8 cellular contexts compared by ENCODE assay signal in the genomic region with DNA sequence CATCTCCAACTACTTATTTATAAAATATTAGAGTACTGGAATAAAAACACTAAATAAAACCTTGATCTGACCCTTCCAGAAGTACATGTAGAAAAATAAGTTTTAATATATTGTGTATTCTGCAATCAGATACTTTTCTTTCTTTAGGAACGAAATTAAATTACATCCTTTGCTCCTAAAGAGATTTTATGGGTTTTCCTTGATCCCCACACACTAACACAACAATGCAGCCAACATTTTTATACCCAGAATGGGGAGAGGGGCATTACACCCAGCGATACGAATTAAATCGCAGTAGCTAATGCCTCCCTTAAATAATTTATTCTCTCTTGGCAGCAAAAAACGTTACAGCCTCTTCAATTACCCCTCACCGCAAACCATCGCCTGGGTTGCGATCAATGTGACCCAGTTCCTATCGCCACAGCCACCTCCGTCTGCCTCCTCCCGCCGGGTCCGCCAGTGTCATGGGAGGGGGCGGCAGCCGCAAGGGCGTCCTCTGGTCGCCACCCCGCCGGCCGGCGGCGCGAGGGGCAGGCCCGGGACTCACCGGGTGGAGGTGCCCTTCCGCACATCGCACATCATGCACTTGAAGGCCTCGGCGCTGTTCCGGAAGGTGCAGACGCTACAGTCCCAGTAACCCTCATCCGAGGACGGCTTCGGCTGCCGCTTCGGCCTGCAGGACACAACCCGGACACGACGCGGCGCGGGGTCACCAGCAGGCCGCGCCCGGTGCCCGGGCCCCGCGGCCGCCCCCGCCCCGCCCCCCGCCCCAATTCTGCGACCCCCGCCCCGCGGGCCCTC. TPM values are rescaled to one million over a fixed set of nuclear protein-coding genes. Genes with fewer than 3 reads are reported as not detected.
DNase-seq lines count a peak whose midpoint lies in the region; ATAC-seq and TF ChIP-seq lines count a peak whose summit lies in the region.

No MANE protein-coding gene starts in this region.

- H3K9me3 Mint-ChIP-seq in Caco-2 (ENCODE audit: unreplicated experiment), result no peaks in the 10 kb centered on the region

- POLR2A ChIA-PET in Caco-2 (lab: Charles Lee), result no interaction called here

- DNase-seq in Caco-2 (peak; percentile 82 to 84), HK-2 (ENCODE audit: unreplicated experiment) (peak; percentile 83), NT2/D1 (ENCODE audit: low read depth, low spot score) (peak; percentile 67), epidermal melanocyte (ENCODE audit: insufficient read length, low spot score) (peak; percentile 50), midbrain (lab: John Stamatoyannopoulos, UW) (peak; percentile 58)
- peak; percentile 62 for DNase-seq in activated CD8-positive, alpha-beta memory T cell treated with anti-CD3 and anti-CD28 coated beads, Interleukin-2, amount 50 U/mL, for 4 hours
- DNase-seq in stimulated activated CD8-positive, alpha-beta memory T cell treated with anti-CD3 and anti-CD28 coated beads, Interleukin-2, amount 100 ng/mL, for 48 hours (ENCODE audit: low read depth in 2 of 2), result peak; percentile 48 to 57

- TF ChIP-seq CTCF in Caco-2 (IDR thresholded peaks at IDR 0.05; ENCODE audit: insufficient read depth in 1 of 2, low read depth in 1 of 2, low read length in 1 of 2, severe bottlenecking in 1 of 2, unreplicated experiment in 1 of 2), result peak; percentile 9 to 33

- CTCF ChIA-PET in Caco-2 (lab: Charles Lee), result interaction anchor here (1.1 kb wide), 1 partner anchor 135 kb away, joined by 4 read pairs; no protein-coding TSS in a partner anchor

- H3K27me3 Mint-ChIP-seq in Caco-2 (ENCODE audit: insufficient read depth, unreplicated experiment), result no peaks in the 10 kb centered on the region

- peak; percentile 76 for ATAC-seq in GM19463 (IDR thresholded peaks at IDR 0.05; ENCODE audit: unreplicated experiment)

- H3K36me3 Mint-ChIP-seq in Caco-2 (ENCODE audit: insufficient read depth, unreplicated experiment), result peaks cover 9% of the 10 kb centered on the region

- peak overlapping the region; percentile 83 for H3K4me3 ChIP-seq in Caco-2 (ENCODE audit: low read depth, low read length)
- H3K4me3 ChIP-seq in NT2/D1 (ENCODE audit: insufficient read length, low read depth), result peak overlapping the region; percentile 73

- intact Hi-C loops in Caco-2 (cut with micrococcal nuclease; ENCODE audit: unreplicated experiment), result loop anchor here (2.0 to 5.0 kb wide), 2 partner anchors 96 to 110 kb away; no protein-coding TSS in a partner anchor

- H3K36me3 ChIP-seq in Caco-2 (ENCODE audit: control insufficient read depth, insufficient read depth, low read length) (0 out of 2 replicates have a peak, but pooled peaks cover 1% of the 10 kb centered on the region), NT2/D1 (ENCODE audit: insufficient read depth, insufficient read length, low read length) (peaks cover 21% of the 10 kb centered on the region)

- no peaks in the 10 kb centered on the region for H3K9me3 ChIP-seq in Caco-2
- no peaks in the 10 kb centered on the region for H3K9me3 ChIP-seq in NT2/D1 (ENCODE audit: insufficient read depth, low read length)

- no TSS peak for BruUV-seq in Caco-2 (replicated peaks; lab: Mats Ljungman, UMichigan)

- H3K27ac Mint-ChIP-seq in Caco-2 (ENCODE audit: unreplicated experiment), result peak overlapping the region; percentile 33

- peak overlapping the region; percentile 78 for H3K9ac ChIP-seq in NT2/D1 (ENCODE audit: insufficient read length, low read depth)

- H3K27me3 ChIP-seq in Caco-2 (replicated peaks; ENCODE audit: control insufficient read depth, insufficient read depth, low read length) (no peaks in the 10 kb centered on the region), NT2/D1 (ENCODE audit: insufficient read depth, insufficient read length) (peaks cover 18% of the 10 kb centered on the region)

- H3K4me1 ChIP-seq in Caco-2, result peaks cover 9% of the 10 kb centered on the region
- H3K4me1 ChIP-seq in NT2/D1 (ENCODE audit: insufficient read depth, insufficient read length), result no peaks in the 10 kb centered on the region

- H3K4me1 Mint-ChIP-seq in Caco-2 (ENCODE audit: low read depth, unreplicated experiment), result peaks cover 9% of the 10 kb centered on the region

- peak overlapping the region; percentile 75 for H3K4me3 Mint-ChIP-seq in Caco-2 (ENCODE audit: unreplicated experiment)

RNA-seq across cellular contexts. Expression of gene YAF2, which starts 0.8 kb away (rescaled TPM):
- total RNA-seq in Caco-2 (2022), result 29.2 and 33.2 TPM in 2 replicates

Comparison
In these comparisons a context has a peak if more than half of its experiments do, and no peak if none do; other contexts are left out.
1. Peak in every context shown above with its lines: DNase-seq, ATAC-seq and H3K4me3 ChIP-seq.